1 cellular context compared by ENCODE assay signal in the genomic region with DNA sequence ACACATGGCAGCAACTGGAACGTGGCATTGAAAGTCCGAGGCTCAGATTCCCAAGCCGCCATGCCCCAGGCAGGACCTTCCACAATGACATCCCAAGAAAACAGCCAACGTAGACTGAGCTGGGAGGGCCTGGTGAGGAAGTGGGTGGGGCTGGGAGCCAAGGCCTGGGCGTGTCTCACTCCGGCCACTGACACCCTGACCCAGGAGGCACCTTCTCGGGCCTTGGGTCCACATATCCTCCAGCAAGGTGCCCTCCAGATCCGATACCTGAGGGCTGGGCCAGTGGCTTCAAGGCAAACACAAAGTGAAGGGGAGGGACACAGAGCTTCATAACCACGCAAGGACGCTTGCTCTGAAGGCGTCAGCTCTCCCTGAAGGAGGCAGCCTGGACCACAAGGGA.
TF ChIP-seq lines count a peak whose summit lies in the region.

No MANE protein-coding gene starts in this region.

TF ChIP-seq in HCT116, 20 proteins besides CTCF, POLR2A, EP300 and RAD21:
- TF ChIP-seq FOSL1 (IDR thresholded peaks at IDR 0.05; ENCODE audit: low read depth) (no peak), CEBPB (IDR thresholded peaks at IDR 0.05; ENCODE audit: low read depth) (no peak), ATF3 (IDR thresholded peaks at IDR 0.05) (no peak), EZH2 (IDR thresholded peaks at IDR 0.05) (no peak), YY1 (IDR thresholded peaks at IDR 0.05; ENCODE audit: extremely low read depth, insufficient replicate concordance, low read depth, low read length) (no peak), JUND (IDR thresholded peaks at IDR 0.05) (no peak), TCF7L2 (IDR thresholded peaks at IDR 0.05; ENCODE audit: borderline replicate concordance, extremely low read depth, insufficient read depth, insufficient read length) (no peak), SIN3A (IDR thresholded peaks at IDR 0.05; ENCODE audit: low read depth) (no peak), ZNF274 (IDR thresholded peaks at IDR 0.05; ENCODE audit: low read depth, low read length) (no peak), SRF (IDR thresholded peaks at IDR 0.05; ENCODE audit: low read depth) (no peak)
- TF ChIP-seq, protein P1, sequence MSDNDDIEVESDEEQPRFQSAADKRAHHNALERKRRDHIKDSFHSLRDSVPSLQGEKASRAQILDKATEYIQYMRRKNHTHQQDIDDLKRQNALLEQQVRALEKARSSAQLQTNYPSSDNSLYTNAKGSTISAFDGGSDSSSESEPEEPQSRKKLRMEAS (IDR thresholded peaks at IDR 0.05): no peak
